In the genomic region with DNA sequence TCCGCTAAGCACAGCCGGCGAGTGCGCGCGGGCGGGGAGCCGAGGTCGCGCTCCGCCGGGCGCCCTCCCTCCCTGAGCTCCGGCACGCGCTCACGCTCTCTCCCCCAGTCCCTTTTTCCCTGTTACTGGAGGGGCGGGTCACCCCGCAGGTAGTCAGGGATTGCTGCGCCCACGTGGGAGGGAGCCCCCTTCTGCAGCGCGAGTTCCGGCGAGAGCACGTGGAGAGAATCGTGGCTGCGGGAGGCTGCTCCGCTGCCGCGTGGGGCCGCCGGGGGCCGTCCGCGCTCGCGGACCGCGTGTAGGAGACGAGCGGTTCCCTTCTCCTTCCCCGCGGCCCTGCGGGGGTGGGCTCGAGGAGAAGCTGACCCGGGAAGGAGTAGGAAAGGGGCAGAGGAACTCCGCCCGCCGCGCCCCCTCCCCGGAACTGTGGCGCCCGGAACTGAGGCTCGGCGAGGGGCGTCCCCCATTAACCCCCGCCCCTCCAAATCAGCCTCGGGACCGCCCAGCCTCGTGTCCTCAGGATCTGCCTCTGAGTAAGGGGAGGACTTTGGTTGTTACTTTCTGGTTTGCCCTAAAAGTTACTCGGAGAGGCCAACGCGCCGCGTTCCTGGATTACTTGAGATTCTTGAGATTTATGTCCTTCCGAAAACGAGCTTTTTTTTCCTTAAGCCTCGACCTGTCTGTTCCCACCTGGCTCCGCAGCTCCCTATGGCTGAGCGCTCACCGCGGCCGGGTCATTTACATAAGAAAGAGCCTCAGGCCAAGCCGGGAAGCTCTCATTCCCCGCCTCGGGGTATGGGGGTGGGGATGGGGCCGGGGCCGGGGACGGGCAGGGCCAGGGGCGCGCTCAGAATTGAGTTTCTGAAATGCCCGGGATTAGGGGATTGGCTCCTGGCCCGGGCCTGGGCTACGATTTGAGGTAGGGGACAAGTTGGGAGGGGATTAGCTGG, we compare ENCODE assay signal across 8 cellular contexts. TPM values are rescaled to one million over a fixed set of nuclear protein-coding genes. Genes with fewer than 3 reads are reported as not detected.
A peak's percentile ranks its signal among the peaks of the same experiment; 100 is the strongest.
DNase-seq lines count a peak whose midpoint lies in the region; ATAC-seq and TF ChIP-seq lines count a peak whose summit lies in the region.

No MANE protein-coding gene starts in this region.

- peaks cover 7% of the 10 kb centered on the region; the same call in 1 of the 2 replicates for H3K36me3 ChIP-seq in WERI-Rb-1

- H3K27me3 ChIP-seq in WERI-Rb-1 (ENCODE audit: insufficient read depth, low read depth, severe bottlenecking) = no peaks in the 10 kb centered on the region

- H3K4me3 ChIP-seq in WERI-Rb-1 (ENCODE audit: low read depth, low read length) (peak overlapping the region; percentile 89), lower leg skin (ENCODE audit: low read depth, poor library complexity, severe bottlenecking) (peak overlapping the region; percentile 55)

- no peaks in the 10 kb centered on the region for H3K9me3 ChIP-seq in WERI-Rb-1 (ENCODE audit: severe bottlenecking)

- ATAC-seq in HG02623 (IDR thresholded peaks at IDR 0.05; ENCODE audit: unreplicated experiment) = peak; percentile 38

- TF ChIP-seq POLR2A in lower leg skin (IDR thresholded peaks at IDR 0.05) = no peak

- peak overlapping the region; percentile 74 for H3K27ac ChIP-seq in WERI-Rb-1

- TF ChIP-seq CTCF in WERI-Rb-1 (IDR thresholded peaks at IDR 0.05; ENCODE audit: low read depth, low read length) (no peak), lower leg skin (IDR thresholded peaks at IDR 0.05) (no peak)

- intact Hi-C loops in lower leg skin (cut with DNase I; ENCODE audit: low total_unique reads) = no loop called here

- DNase-seq in DMS79 treated with DMSO at 0.1 percent for 48 hours (lab: John Stamatoyannopoulos, UW) (peak; percentile 34), DMS79 (lab: John Stamatoyannopoulos, UW) (no peak), NCI-H1105 treated with DMSO at 0.1 percent for 48 hours (lab: John Stamatoyannopoulos, UW) (peak; percentile 48), WERI-Rb-1 (peak; percentile 77), cerebellar cortex (ENCODE audit: low spot score) (peak; percentile 57), lower leg skin (ENCODE audit: low spot score in 2 of 2) (peak in 1 of 2 donors; percentile 86)
- peak; percentile 38 for DNase-seq in stimulated activated CD8-positive, alpha-beta memory T cell treated with anti-CD3 and anti-CD28 coated beads, Interleukin-15, amount 100 ng/mL, for 24 hours (ENCODE audit: low read depth)

- 1% methylated on average over 30 to 83 of the region's 85 CpGs for WGBS in lower leg skin, 2 donors

RNA-seq across cellular contexts. Expression of gene HK2, which starts 1.2 kb away (rescaled TPM):
- 10 to 100 TPM; 22.4 to 27.3 (median 25.8) TPM for total RNA-seq in lower leg skin
